24 cellular contexts compared by ENCODE assay signal in genomic region chr16:86176462-86176861, GRCh38.
"Had no signal": no experiment of that assay in that cellular context is flagged by ENCODE, and none has a peak within 500 bp of the region (broad histone marks: within the 10 kb centered on the region; RNA-seq: fewer than 3 reads in every experiment).

No MANE protein-coding gene starts in this region.

- DNase-seq: stimulated activated CD4-positive, alpha-beta T cell treated with anti-CD3 and anti-CD28 coated beads, Interleukin-2, amount 100 ng/mL, for 48 hours; stimulated activated CD4-positive, alpha-beta T cell treated with anti-CD3 and anti-CD28 coated beads, Interleukin-4, amount 100 ng/mL, for 1 hour; stimulated activated CD4-positive, alpha-beta T cell treated with anti-CD3 and anti-CD28 coated beads, Interleukin-4, amount 100 ng/mL, for 24 hours; stimulated activated CD4-positive, alpha-beta T cell treated with anti-CD3 and anti-CD28 coated beads, Interleukin-4, amount 100 ng/mL, for 4 hours; stimulated activated CD8-positive, alpha-beta memory T cell treated with anti-CD3 and anti-CD28 coated beads, Interleukin-4, amount 100 ng/mL, for 48 hours; stimulated activated naive B cell treated with anti-CD40 and anti-IgM and Interleukin-4, amounts not matched to agents 10 μg/mL and 1 μg/mL and 100 μg/mL, for 72 hours; stimulated activated naive CD4-positive, alpha-beta T cell; stimulated activated naive CD4-positive, alpha-beta T cell treated with Interleukin-2 at 50 U/mL for 16 hours; stimulated activated naive CD8-positive, alpha-beta T cell treated with anti-CD3 and anti-CD28 coated beads, Interleukin-15, amount 100 ng/mL, for 72 hours; stimulated activated naive CD8-positive, alpha-beta T cell treated with anti-CD3 and anti-CD28 coated beads, Interleukin-15, Interleukin-2, amounts not matched to agents 100 U/mL and 50 U/mL, for 24 hours; stomach; substantia nigra; testis; thyroid gland; tibial artery; transverse colon; trophoblast cell; upper lobe of left lung; upper lobe of right lung; uterus had no signal

- H3K27ac ChIP-seq: stomach, suprapubic skin, testis, thoracic aorta, thyroid gland, tibial artery, tibial nerve, transverse colon, upper lobe of left lung, upper lobe of right lung, uterus, vagina had no signal

- H3K4me1 ChIP-seq: stomach, suprapubic skin, testis, thyroid gland, tibial artery, tibial nerve, transverse colon, upper lobe of left lung, upper lobe of right lung, uterus, vagina had no signal

- H3K36me3 ChIP-seq: stomach, suprapubic skin, thoracic aorta, thyroid gland, tibial artery, tibial nerve, transverse colon, upper lobe of left lung, upper lobe of right lung, uterus, vagina had no signal

- H3K4me3 ChIP-seq: stomach, suprapubic skin, testis, thoracic aorta, thyroid gland, tibial artery, tibial nerve, transverse colon, upper lobe of left lung, upper lobe of right lung, uterus, vagina had no signal

- H3K9me3 ChIP-seq: stomach, suprapubic skin, testis, thyroid gland, tibial artery, transverse colon, upper lobe of left lung, upper lobe of right lung, vagina had no signal
